In genomic region chr3:10744098-10744465, GRCh38 we compare ENCODE assay signal across 8 cellular contexts.
DNase-seq lines count a peak whose midpoint lies in the region; ATAC-seq and TF ChIP-seq lines count a peak whose summit lies in the region.

No MANE protein-coding gene starts in this region.

- H3K4me3 ChIP-seq in WERI-Rb-1 (ENCODE audit: low read depth, low read length) (no peak overlapping the region), mesendoderm (ENCODE audit: low read length) (no peak overlapping the region)

- no peaks in the 10 kb centered on the region for H3K4me1 ChIP-seq in mesendoderm (ENCODE audit: control insufficient read depth, low read depth, low read length)

- H3K27ac ChIP-seq in WERI-Rb-1 = no peak overlapping the region
- H3K27ac ChIP-seq in mesendoderm (ENCODE audit: low read depth, low read length) = no peak overlapping the region

- no peak overlapping the region for H3K18ac ChIP-seq in mesendoderm (ENCODE audit: low read length)

- H3K9me3 ChIP-seq in WERI-Rb-1 (ENCODE audit: severe bottlenecking) = no peaks in the 10 kb centered on the region

- H3K4me2 ChIP-seq in mesendoderm (ENCODE audit: low read length) = no peak overlapping the region

- no peak overlapping the region for H3K9ac ChIP-seq in mesendoderm (ENCODE audit: low read length)

- no peak overlapping the region for H2AK5ac ChIP-seq in mesendoderm (ENCODE audit: low read length)

- no peaks in the 10 kb centered on the region for H3K79me2 ChIP-seq in mesendoderm (ENCODE audit: control insufficient read depth, insufficient read depth, low read length)

- H4K5ac ChIP-seq in mesendoderm (ENCODE audit: low read length) = no peak overlapping the region

- peak; percentile 60 for DNase-seq in NCI-H82 (lab: John Stamatoyannopoulos, UW)
- DNase-seq in NCI-H82 treated with DMSO at 0.1 percent for 48 hours (lab: John Stamatoyannopoulos, UW; ENCODE audit: unreplicated experiment) = no peak
- DNase-seq in KBM-7 = peak; percentile 46
- peak; percentile 59 for DNase-seq in WERI-Rb-1
- peak; percentile 54 for DNase-seq in mesendoderm
- DNase-seq in NCI-H226 = no peak

- no peak for ATAC-seq in HG03280 (IDR thresholded peaks at IDR 0.05; ENCODE audit: unreplicated experiment)
- ATAC-seq in HG02763 (IDR thresholded peaks at IDR 0.05; ENCODE audit: unreplicated experiment) = no peak

- WGBS in mesendoderm (ENCODE audit: extremely low coverage, insufficient coverage, low lambda C conversion rate) = no CpG with 5 or more reads among the region's 7 CpGs

- no peak overlapping the region for H3K56ac ChIP-seq in mesendoderm (ENCODE audit: low read length)

- H4K8ac ChIP-seq in mesendoderm (ENCODE audit: low read depth, low read length) = no peak overlapping the region

- H2BK15ac ChIP-seq in mesendoderm (replicated peaks; ENCODE audit: low read depth) = no peak overlapping the region

- no peak overlapping the region for H2BK120ac ChIP-seq in mesendoderm (ENCODE audit: low read depth, low read length)

- H3K36me3 ChIP-seq in WERI-Rb-1 = no peaks in the 10 kb centered on the region
- H3K36me3 ChIP-seq in mesendoderm (ENCODE audit: control insufficient read depth, insufficient read depth, low read length) = no peaks in the 10 kb centered on the region

- H3K27me3 ChIP-seq in WERI-Rb-1 (ENCODE audit: insufficient read depth, low read depth, severe bottlenecking) = peaks cover 6% of the 10 kb centered on the region
- H3K27me3 ChIP-seq in mesendoderm (ENCODE audit: insufficient read depth, low read length, poor library complexity) = no peaks in the 10 kb centered on the region

- H3K79me1 ChIP-seq in mesendoderm (ENCODE audit: low read length) = no peaks in the 10 kb centered on the region

- no peak overlapping the region for H3K23ac ChIP-seq in mesendoderm (ENCODE audit: low read length)

- H3K4ac ChIP-seq in mesendoderm (ENCODE audit: low read depth, low read length) = no peak overlapping the region

- in situ Hi-C loops in KBM-7 (cut with MboI; ENCODE audit: low pct_unique_long_range_greater_than_20kb, low sequenced_read_pairs) = loop anchor here (25.0 kb wide), 1 partner anchor 407 kb away; no protein-coding TSS in a partner anchor

- peak; percentile 69 for TF ChIP-seq CTCF in WERI-Rb-1 (IDR thresholded peaks at IDR 0.05; ENCODE audit: low read depth, low read length)

- H2BK5ac ChIP-seq in mesendoderm (ENCODE audit: low read length) = no peak overlapping the region

Comparison
In these comparisons a context has a peak if more than half of its experiments do, and no peak if none do; other contexts are left out.
1. DNase-seq: peak in NCI-H82 (single experiment), KBM-7 (single experiment), WERI-Rb-1 (single experiment) and mesendoderm (single experiment); none in NCI-H82 treated with DMSO at 0.1 percent for 48 hours (single experiment) and NCI-H226 (single experiment).